1 cellular context compared by ENCODE assay signal in the genomic region with DNA sequence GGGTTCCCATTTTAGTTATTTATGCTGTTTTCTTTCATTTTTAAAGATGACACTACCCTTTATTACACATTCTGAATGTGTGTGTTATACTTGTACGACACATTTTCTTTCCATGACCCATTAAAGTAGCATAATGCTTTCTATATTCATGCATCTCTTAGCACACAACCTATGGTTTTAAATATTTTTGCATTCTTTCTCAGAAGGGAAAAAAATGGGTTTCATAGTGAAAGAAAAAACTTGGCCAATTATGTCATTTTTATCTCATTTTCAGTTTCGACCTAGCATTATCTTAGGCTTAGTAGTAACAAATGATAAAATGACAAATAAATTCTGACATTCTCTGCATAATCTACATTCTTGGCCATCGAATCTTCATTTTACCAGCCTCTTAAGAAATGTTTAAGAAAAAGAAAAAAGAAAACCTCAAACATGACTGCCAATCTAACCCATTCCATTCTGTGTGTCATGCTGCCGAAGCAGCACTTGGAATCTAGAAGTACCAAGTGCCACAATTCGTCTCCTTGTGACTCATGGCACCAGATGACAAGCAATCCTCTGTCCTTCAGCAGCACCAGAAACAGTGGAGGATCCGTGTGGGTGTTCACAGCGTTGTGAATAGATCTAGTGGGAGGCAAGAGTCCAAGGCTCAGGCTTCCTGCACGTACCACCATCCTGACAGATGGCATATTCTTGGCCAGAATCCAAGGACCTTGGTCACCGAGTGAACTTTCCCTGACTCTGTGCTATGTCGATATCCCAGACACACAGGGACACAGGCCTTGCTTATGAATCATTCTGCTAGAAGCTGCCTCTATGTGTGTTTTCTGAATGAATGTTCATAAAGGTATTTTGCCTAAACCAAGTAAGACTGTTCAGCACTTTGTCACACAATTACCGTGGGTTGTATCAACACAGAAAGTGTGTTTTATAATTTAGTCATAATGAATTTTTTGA.
A peak's percentile ranks its signal among the peaks of the same experiment; 100 is the strongest.
TF ChIP-seq lines count a peak whose summit lies in the region.

No MANE protein-coding gene starts in this region.

TF ChIP-seq in HEK293, 187 proteins besides CTCF, POLR2A, EP300 and RAD21 (continued from another document):
- TF ChIP-seq ZNF350 (tag by site-specific recombination; IDR thresholded peaks at IDR 0.05): no peak
- TF ChIP-seq, protein P1, sequence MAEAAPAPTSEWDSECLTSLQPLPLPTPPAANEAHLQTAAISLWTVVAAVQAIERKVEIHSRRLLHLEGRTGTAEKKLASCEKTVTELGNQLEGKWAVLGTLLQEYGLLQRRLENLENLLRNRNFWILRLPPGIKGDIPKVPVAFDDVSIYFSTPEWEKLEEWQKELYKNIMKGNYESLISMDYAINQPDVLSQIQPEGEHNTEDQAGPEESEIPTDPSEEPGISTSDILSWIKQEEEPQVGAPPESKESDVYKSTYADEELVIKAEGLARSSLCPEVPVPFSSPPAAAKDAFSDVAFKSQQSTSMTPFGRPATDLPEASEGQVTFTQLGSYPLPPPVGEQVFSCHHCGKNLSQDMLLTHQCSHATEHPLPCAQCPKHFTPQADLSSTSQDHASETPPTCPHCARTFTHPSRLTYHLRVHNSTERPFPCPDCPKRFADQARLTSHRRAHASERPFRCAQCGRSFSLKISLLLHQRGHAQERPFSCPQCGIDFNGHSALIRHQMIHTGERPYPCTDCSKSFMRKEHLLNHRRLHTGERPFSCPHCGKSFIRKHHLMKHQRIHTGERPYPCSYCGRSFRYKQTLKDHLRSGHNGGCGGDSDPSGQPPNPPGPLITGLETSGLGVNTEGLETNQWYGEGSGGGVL (tag by site-specific recombination; IDR thresholded peaks at IDR 0.05): no peak
- peak; percentile 88 for TF ChIP-seq PRDM10 (tag by site-specific recombination; IDR thresholded peaks at IDR 0.05)
- no peak for TF ChIP-seq ZNF433 (tag by site-specific recombination; IDR thresholded peaks at IDR 0.05; ENCODE audit: low read depth)
- peak; percentile 90 for TF ChIP-seq ZFHX2 (tag by site-specific recombination; conservative IDR thresholded peaks at IDR 0.05)
- no peak for TF ChIP-seq ZNF76 (tag by site-specific recombination; IDR thresholded peaks at IDR 0.05; ENCODE audit: borderline replicate concordance, low read depth)
- no peak for TF ChIP-seq RBAK (tag by site-specific recombination; IDR thresholded peaks at IDR 0.05)
- TF ChIP-seq ZNF501 (tag by site-specific recombination; IDR thresholded peaks at IDR 0.05): no peak
- TF ChIP-seq ZNF366 (tag by site-specific recombination; conservative IDR thresholded peaks at IDR 0.05): no peak
- no peak for TF ChIP-seq ZNF341 (tag by site-specific recombination; IDR thresholded peaks at IDR 0.05; ENCODE audit: low read depth)
- no peak for TF ChIP-seq HOXC10 (CRISPR knock-in tag; IDR thresholded peaks at IDR 0.05)
- no peak for TF ChIP-seq ZFP3 (tag by site-specific recombination; IDR thresholded peaks at IDR 0.05; ENCODE audit: low read depth)
- no peak for TF ChIP-seq ZNF19 (tag by site-specific recombination; IDR thresholded peaks at IDR 0.05; ENCODE audit: low read depth)
- TF ChIP-seq ZNF677 (tag by site-specific recombination; IDR thresholded peaks at IDR 0.05): no peak
- TF ChIP-seq ZNF394 (tag by site-specific recombination; IDR thresholded peaks at IDR 0.05; ENCODE audit: borderline replicate concordance): no peak
- TF ChIP-seq SP3 (tag by site-specific recombination; IDR thresholded peaks at IDR 0.05): no peak
- TF ChIP-seq ZNF529 (tag by site-specific recombination; IDR thresholded peaks at IDR 0.05; ENCODE audit: insufficient replicate concordance): no peak
- TF ChIP-seq ZNF10 (tag by site-specific recombination; IDR thresholded peaks at IDR 0.05): no peak
- no peak for TF ChIP-seq ZNF354C (tag by site-specific recombination; IDR thresholded peaks at IDR 0.05; ENCODE audit: borderline replicate concordance, low read depth)
